In the genomic region with DNA sequence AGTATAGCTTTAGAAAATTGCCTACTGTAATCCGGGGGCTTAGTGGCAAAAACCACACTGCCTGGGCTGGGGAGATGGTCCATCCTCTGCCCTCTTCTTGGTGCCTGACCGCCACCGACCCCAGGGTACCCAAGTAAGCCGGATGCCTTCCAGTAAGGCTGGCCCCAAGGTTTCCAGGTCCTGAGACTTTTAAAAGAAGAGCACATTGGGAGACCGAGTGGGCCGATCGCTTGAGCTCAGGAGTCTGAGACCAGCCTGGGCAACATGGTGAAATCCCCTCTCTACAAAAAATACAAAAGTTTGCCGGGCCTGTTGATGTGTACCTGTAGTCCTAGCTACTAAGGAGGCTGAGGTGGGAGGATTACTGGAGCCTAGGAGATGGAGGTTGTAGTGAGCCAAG, we compare ENCODE assay signal across 28 cellular contexts.
"Had no signal": no experiment of that assay in that cellular context is flagged by ENCODE, and none has a peak within 500 bp of the region (broad histone marks: within the 10 kb centered on the region; RNA-seq: fewer than 3 reads in every experiment).

No MANE protein-coding gene starts in this region.

- H3K36me3 Mint-ChIP-seq: stimulated activated effector memory CD8-positive, alpha-beta T cell treated with anti-CD3 and anti-CD28 coated beads, Interleukin-12 subunit alpha, Interleukin-12 subunit beta, amount 100 ng/mL, for 72 hours; stimulated activated memory B cell treated with anti-CD40 and anti-IgM and Interleukin-4, amounts not matched to agents 10 μg/mL and 1 μg/mL and 100 μg/mL, for 72 hours; stimulated activated naive B cell treated with anti-CD40 and anti-IgM and Interleukin-4, amounts not matched to agents 10 μg/mL and 1 μg/mL and 100 μg/mL, for 72 hours; type B pancreatic cell had no signal

- H3K36me3 ChIP-seq: stomach, suprapubic skin, thoracic aorta, thyroid gland, tibial artery, tibial nerve, transverse colon, upper lobe of left lung, upper lobe of right lung, uterus, vagina had no signal

- H3K27me3 ChIP-seq: stomach, suprapubic skin, testis, thyroid gland, tibial artery, tibial nerve, transverse colon, upper lobe of left lung, upper lobe of right lung, uterus, vagina had no signal

- H3K4me3 ChIP-seq: stomach, suprapubic skin, testis, thoracic aorta, thyroid gland, tibial artery, tibial nerve, transverse colon, upper lobe of left lung, upper lobe of right lung, uterus, vagina had no signal

- H3K4me1 ChIP-seq: stomach, suprapubic skin, testis, thyroid gland, tibial artery, tibial nerve, transverse colon, upper lobe of left lung, upper lobe of right lung, uterus, vagina had no signal

- H3K27me3 Mint-ChIP-seq: stimulated activated memory B cell treated with anti-CD40 and anti-IgM and Interleukin-4, amounts not matched to agents 10 μg/mL and 1 μg/mL and 100 μg/mL, for 72 hours; stimulated activated naive B cell treated with anti-CD40 and anti-IgM and Interleukin-4, amounts not matched to agents 10 μg/mL and 1 μg/mL and 100 μg/mL, for 72 hours; stimulated activated naive CD8-positive, alpha-beta T cell treated with anti-CD3 and anti-CD28 coated beads, Interleukin-15, amount 100 ng/mL, for 72 hours; stimulated activated naive CD8-positive, alpha-beta T cell treated with anti-CD3 and anti-CD28 coated beads, Interleukin-15, Interleukin-2, amounts not matched to agents 100 ng/mL and 50 ng/mL, for 24 hours had no signal

- H3K27ac Mint-ChIP-seq: stimulated activated effector memory CD8-positive, alpha-beta T cell treated with anti-CD3 and anti-CD28 coated beads, Interleukin-12 subunit alpha, Interleukin-12 subunit beta, amount 100 ng/mL, for 72 hours; stimulated activated memory B cell treated with anti-CD40 and anti-IgM and Interleukin-4, amounts not matched to agents 10 μg/mL and 1 μg/mL and 100 μg/mL, for 72 hours; stimulated activated naive B cell treated with anti-CD40 and anti-IgM and Interleukin-4, amounts not matched to agents 10 μg/mL and 1 μg/mL and 100 μg/mL, for 72 hours; stimulated activated naive CD8-positive, alpha-beta T cell treated with anti-CD3 and anti-CD28 coated beads, Interleukin-15, Interleukin-2, amounts not matched to agents 100 ng/mL and 50 ng/mL, for 24 hours; type B pancreatic cell had no signal

- H3K4me3 Mint-ChIP-seq: stimulated activated effector memory CD8-positive, alpha-beta T cell treated with anti-CD3 and anti-CD28 coated beads, Interleukin-12 subunit alpha, Interleukin-12 subunit beta, amount 100 ng/mL, for 72 hours; stimulated activated memory B cell treated with anti-CD40 and anti-IgM and Interleukin-4, amounts not matched to agents 10 μg/mL and 1 μg/mL and 100 μg/mL, for 72 hours; stimulated activated naive B cell treated with anti-CD40 and anti-IgM and Interleukin-4, amounts not matched to agents 10 μg/mL and 1 μg/mL and 100 μg/mL, for 72 hours; stimulated activated naive CD8-positive, alpha-beta T cell treated with anti-CD3 and anti-CD28 coated beads, Interleukin-15, amount 100 ng/mL, for 72 hours; stimulated activated naive CD8-positive, alpha-beta T cell treated with anti-CD3 and anti-CD28 coated beads, Interleukin-15, Interleukin-2, amounts not matched to agents 100 ng/mL and 50 ng/mL, for 24 hours; type B pancreatic cell had no signal

- H3K9me3 Mint-ChIP-seq: stimulated activated naive CD8-positive, alpha-beta T cell treated with anti-CD3 and anti-CD28 coated beads, Interleukin-15, amount 100 ng/mL, for 72 hours; stimulated activated naive CD8-positive, alpha-beta T cell treated with anti-CD3 and anti-CD28 coated beads, Interleukin-15, Interleukin-2, amounts not matched to agents 100 ng/mL and 50 ng/mL, for 24 hours; type B pancreatic cell had no signal

- H3K27ac ChIP-seq: stomach, suprapubic skin, testis, thoracic aorta, thyroid gland, tibial artery, tibial nerve, transverse colon, upper lobe of left lung, upper lobe of right lung, uterus, vagina had no signal

- H3K4me1 Mint-ChIP-seq: stimulated activated effector memory CD8-positive, alpha-beta T cell treated with anti-CD3 and anti-CD28 coated beads, Interleukin-12 subunit alpha, Interleukin-12 subunit beta, amount 100 ng/mL, for 72 hours; stimulated activated memory B cell treated with anti-CD40 and anti-IgM and Interleukin-4, amounts not matched to agents 10 μg/mL and 1 μg/mL and 100 μg/mL, for 72 hours; stimulated activated naive B cell treated with anti-CD40 and anti-IgM and Interleukin-4, amounts not matched to agents 10 μg/mL and 1 μg/mL and 100 μg/mL, for 72 hours; stimulated activated naive CD8-positive, alpha-beta T cell treated with anti-CD3 and anti-CD28 coated beads, Interleukin-15, amount 100 ng/mL, for 72 hours had no signal

- H3K9me3 ChIP-seq: suprapubic skin, testis, thoracic aorta, thyroid gland, tibial artery, transverse colon, upper lobe of left lung, upper lobe of right lung, uterus, vagina had no signal

- DNase-seq: stimulated activated CD4-positive, alpha-beta T cell treated with anti-CD3 and anti-CD28 coated beads, Interleukin-2, amount 100 ng/mL, for 48 hours; stimulated activated CD4-positive, alpha-beta T cell treated with anti-CD3 and anti-CD28 coated beads, Interleukin-4, amount 100 ng/mL, for 1 hour; stimulated activated CD4-positive, alpha-beta T cell treated with anti-CD3 and anti-CD28 coated beads, Interleukin-4, amount 100 ng/mL, for 24 hours; stimulated activated CD4-positive, alpha-beta T cell treated with anti-CD3 and anti-CD28 coated beads, Interleukin-4, amount 100 ng/mL, for 4 hours; stimulated activated CD8-positive, alpha-beta memory T cell treated with anti-CD3 and anti-CD28 coated beads, Interleukin-4, amount 100 ng/mL, for 48 hours; stimulated activated naive B cell treated with anti-CD40 and anti-IgM and Interleukin-4, amounts not matched to agents 10 μg/mL and 1 μg/mL and 100 μg/mL, for 72 hours; stimulated activated naive CD4-positive, alpha-beta T cell; stimulated activated naive CD4-positive, alpha-beta T cell treated with Interleukin-2 at 50 U/mL for 16 hours; stimulated activated naive CD8-positive, alpha-beta T cell treated with anti-CD3 and anti-CD28 coated beads, Interleukin-15, amount 100 ng/mL, for 72 hours; stimulated activated naive CD8-positive, alpha-beta T cell treated with anti-CD3 and anti-CD28 coated beads, Interleukin-15, Interleukin-2, amounts not matched to agents 100 U/mL and 50 U/mL, for 24 hours; stomach; substantia nigra; testis; thyroid gland; transverse colon; trophoblast cell; upper lobe of left lung; upper lobe of right lung; uterus had no signal

- ATAC-seq: stimulated activated effector memory CD8-positive, alpha-beta T cell treated with anti-CD3 and anti-CD28 coated beads, Interleukin-12 subunit alpha, Interleukin-12 subunit beta, amount 100 ng/mL, for 72 hours; stimulated activated memory B cell treated with anti-CD40 and anti-IgM and Interleukin-4, amounts not matched to agents 10 μg/mL and 1 μg/mL and 100 μg/mL, for 72 hours; stimulated activated naive B cell treated with anti-CD40 and anti-IgM and Interleukin-4, amounts not matched to agents 10 μg/mL and 1 μg/mL and 100 μg/mL, for 72 hours; stimulated activated naive CD8-positive, alpha-beta T cell treated with anti-CD3 and anti-CD28 coated beads, Interleukin-15, amount 100 ng/mL, for 72 hours; stimulated activated naive CD8-positive, alpha-beta T cell treated with anti-CD3 and anti-CD28 coated beads, Interleukin-15, Interleukin-2, amounts not matched to agents 100 U/mL and 50 U/mL, for 24 hours; upper lobe of right lung had no signal
